ENCODE assay signal across 24 cellular contexts in genomic region chr2:51971136-51971535, GRCh38.
"Had no signal": no experiment of that assay in that cellular context is flagged by ENCODE, and none has a peak within 500 bp of the region (broad histone marks: within the 10 kb centered on the region; RNA-seq: fewer than 3 reads in every experiment).

No MANE protein-coding gene starts in this region.

- H3K36me3 ChIP-seq: lower lobe of right lung, neutrophil, right lobe of liver, suprapubic skin, transverse colon, upper lobe of right lung, uterus had no signal

- ATAC-seq: effector memory CD8-positive, alpha-beta T cell; left ventricle myocardium superior; lower lobe of right lung; mucosa of descending colon; natural killer cell treated with Interleukin-12 subunit alpha and Interleukin-12 subunit beta and Interleukin-15 and Interleukin-18, amount 100 ng/mL, for 72 hours; right lobe of liver; stimulated activated naive CD8-positive, alpha-beta T cell treated with anti-CD3 and anti-CD28 coated beads, Interleukin-15, amount 100 ng/mL, for 72 hours; upper lobe of right lung had no signal

- H3K27me3 ChIP-seq: neutrophil, right lobe of liver, suprapubic skin, transverse colon, upper lobe of right lung, uterus had no signal

- H2AFZ ChIP-seq: parathyroid adenoma had no signal

- H3K9ac ChIP-seq: parathyroid adenoma had no signal

- H3K27ac ChIP-seq: coronary artery, lower lobe of right lung, neutrophil, parathyroid adenoma, right lobe of liver, suprapubic skin, transverse colon, upper lobe of right lung, uterus had no signal

- FAIRE-seq: endometrium, frontal cortex, keratinocyte, small intestine had no signal

- H3K4me1 ChIP-seq: lower lobe of right lung, parathyroid adenoma, right lobe of liver, suprapubic skin, transverse colon, upper lobe of right lung, uterus had no signal

- H3K79me2 ChIP-seq: parathyroid adenoma had no signal

- H3K4me3 ChIP-seq: coronary artery, lower lobe of right lung, mucosa of descending colon, right lobe of liver, suprapubic skin, transverse colon, upper lobe of right lung, uterus had no signal

- DNase-seq: effector memory CD8-positive, alpha-beta T cell; erythroblast; head of caudate nucleus; left ventricle myocardium superior; lower lobe of right lung; mucosa of descending colon; naive B cell; right lobe of liver; small intestine; stimulated activated CD4-positive, alpha-beta T cell treated with anti-CD3 and anti-CD28 coated beads, Interleukin-15, amount 100 ng/mL, for 24 hours; stimulated activated CD4-positive, alpha-beta T cell treated with anti-CD3 and anti-CD28 coated beads, Interleukin-2, amount 100 ng/mL, for 48 hours; stimulated activated naive CD4-positive, alpha-beta T cell; stimulated activated naive CD8-positive, alpha-beta T cell treated with anti-CD3 and anti-CD28 coated beads, Interleukin-15, amount 100 ng/mL, for 72 hours; transverse colon; upper lobe of right lung; uterus had no signal

- H3K9me3 ChIP-seq: lower lobe of right lung, mucosa of descending colon, neutrophil, right lobe of liver, transverse colon, upper lobe of right lung, uterus had no signal
